Comparison of ENCODE assay signal across 1 cellular context in genomic region chr2:46276652-46277051, GRCh38.
TF ChIP-seq lines count a peak whose summit lies in the region.

No MANE protein-coding gene starts in this region.

TF ChIP-seq in WTC11, 78 proteins besides CTCF, POLR2A, EP300 and RAD21 (continued from another document):
- TF ChIP-seq, protein P1, sequence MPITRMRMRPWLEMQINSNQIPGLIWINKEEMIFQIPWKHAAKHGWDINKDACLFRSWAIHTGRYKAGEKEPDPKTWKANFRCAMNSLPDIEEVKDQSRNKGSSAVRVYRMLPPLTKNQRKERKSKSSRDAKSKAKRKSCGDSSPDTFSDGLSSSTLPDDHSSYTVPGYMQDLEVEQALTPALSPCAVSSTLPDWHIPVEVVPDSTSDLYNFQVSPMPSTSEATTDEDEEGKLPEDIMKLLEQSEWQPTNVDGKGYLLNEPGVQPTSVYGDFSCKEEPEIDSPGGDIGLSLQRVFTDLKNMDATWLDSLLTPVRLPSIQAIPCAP (CRISPR knock-in tag; IDR thresholded peaks at IDR 0.05) = no peak
- TF ChIP-seq ZNF396 (CRISPR knock-in tag; IDR thresholded peaks at IDR 0.05; ENCODE audit: borderline replicate concordance) (no peak), SMAD4 (CRISPR knock-in tag; IDR thresholded peaks at IDR 0.05) (no peak), CBFB (CRISPR knock-in tag; IDR thresholded peaks at IDR 0.05; ENCODE audit: low read depth) (no peak), GRHL2 (CRISPR knock-in tag; IDR thresholded peaks at IDR 0.05; ENCODE audit: insufficient replicate concordance, severe bottlenecking) (no peak), ATF2 (CRISPR knock-in tag; IDR thresholded peaks at IDR 0.05; ENCODE audit: borderline replicate concordance, low read depth) (no peak), SMAD3 (CRISPR knock-in tag; IDR thresholded peaks at IDR 0.05; ENCODE audit: borderline replicate concordance) (no peak), FOXJ3 (CRISPR knock-in tag; IDR thresholded peaks at IDR 0.05; ENCODE audit: borderline replicate concordance) (no peak), STAT6 (CRISPR knock-in tag; conservative IDR thresholded peaks at IDR 0.05; ENCODE audit: low read depth) (no peak), ATF3 (CRISPR knock-in tag; conservative IDR thresholded peaks at IDR 0.05) (no peak)
- TF ChIP-seq, protein P2, sequence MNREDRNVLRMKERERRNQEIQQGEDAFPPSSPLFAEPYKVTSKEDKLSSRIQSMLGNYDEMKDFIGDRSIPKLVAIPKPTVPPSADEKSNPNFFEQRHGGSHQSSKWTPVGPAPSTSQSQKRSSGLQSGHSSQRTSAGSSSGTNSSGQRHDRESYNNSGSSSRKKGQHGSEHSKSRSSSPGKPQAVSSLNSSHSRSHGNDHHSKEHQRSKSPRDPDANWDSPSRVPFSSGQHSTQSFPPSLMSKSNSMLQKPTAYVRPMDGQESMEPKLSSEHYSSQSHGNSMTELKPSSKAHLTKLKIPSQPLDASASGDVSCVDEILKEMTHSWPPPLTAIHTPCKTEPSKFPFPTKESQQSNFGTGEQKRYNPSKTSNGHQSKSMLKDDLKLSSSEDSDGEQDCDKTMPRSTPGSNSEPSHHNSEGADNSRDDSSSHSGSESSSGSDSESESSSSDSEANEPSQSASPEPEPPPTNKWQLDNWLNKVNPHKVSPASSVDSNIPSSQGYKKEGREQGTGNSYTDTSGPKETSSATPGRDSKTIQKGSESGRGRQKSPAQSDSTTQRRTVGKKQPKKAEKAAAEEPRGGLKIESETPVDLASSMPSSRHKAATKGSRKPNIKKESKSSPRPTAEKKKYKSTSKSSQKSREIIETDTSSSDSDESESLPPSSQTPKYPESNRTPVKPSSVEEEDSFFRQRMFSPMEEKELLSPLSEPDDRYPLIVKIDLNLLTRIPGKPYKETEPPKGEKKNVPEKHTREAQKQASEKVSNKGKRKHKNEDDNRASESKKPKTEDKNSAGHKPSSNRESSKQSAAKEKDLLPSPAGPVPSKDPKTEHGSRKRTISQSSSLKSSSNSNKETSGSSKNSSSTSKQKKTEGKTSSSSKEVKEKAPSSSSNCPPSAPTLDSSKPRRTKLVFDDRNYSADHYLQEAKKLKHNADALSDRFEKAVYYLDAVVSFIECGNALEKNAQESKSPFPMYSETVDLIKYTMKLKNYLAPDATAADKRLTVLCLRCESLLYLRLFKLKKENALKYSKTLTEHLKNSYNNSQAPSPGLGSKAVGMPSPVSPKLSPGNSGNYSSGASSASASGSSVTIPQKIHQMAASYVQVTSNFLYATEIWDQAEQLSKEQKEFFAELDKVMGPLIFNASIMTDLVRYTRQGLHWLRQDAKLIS (CRISPR knock-in tag; IDR thresholded peaks at IDR 0.05; ENCODE audit: borderline replicate concordance) = no peak
